In the genomic region with DNA sequence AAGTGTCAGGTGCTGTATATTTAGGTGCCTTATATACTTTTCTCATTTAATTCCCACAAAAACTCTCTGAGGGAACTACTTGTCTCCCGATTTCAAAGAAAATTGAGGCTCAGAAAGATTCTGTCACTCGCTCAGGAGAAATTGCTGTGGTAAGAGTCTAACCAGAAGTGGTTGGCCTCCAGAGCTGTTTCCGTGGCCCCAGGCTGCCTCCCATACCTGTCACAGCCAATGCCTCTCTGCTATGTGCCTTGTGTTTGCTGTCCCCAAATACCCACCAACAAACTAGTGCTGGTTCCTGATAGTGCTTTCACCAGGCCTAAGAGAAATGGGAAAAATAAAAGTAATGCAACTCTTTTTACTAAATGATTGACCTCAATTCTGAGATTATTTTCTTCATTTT, we compare ENCODE assay signal across 19 cellular contexts. TPM values are rescaled to one million over a fixed set of nuclear protein-coding genes. Genes with fewer than 3 reads are reported as not detected.
DNase-seq lines count a peak whose midpoint lies in the region; ATAC-seq, FAIRE-seq and TF ChIP-seq lines count a peak whose summit lies in the region.
"Had no signal": no experiment of that assay in that cellular context is flagged by ENCODE, and none has a peak within 500 bp of the region (broad histone marks: within the 10 kb centered on the region; RNA-seq: fewer than 3 reads in every experiment).

No MANE protein-coding gene starts in this region.

- no peaks in the 10 kb centered on the region for H3K27me3 ChIP-seq in foreskin keratinocyte
- no peaks in the 10 kb centered on the region for H3K27me3 ChIP-seq in suprapubic skin
- H3K27me3 ChIP-seq: BLaER1 had no signal

- peaks cover 30% of the 10 kb centered on the region for H3K4me1 Mint-ChIP-seq in activated CD8-positive, alpha-beta T cell treated with anti-CD3 and anti-CD28 coated beads, Interleukin-2, amount 10 ng/mL, durations not matched to agents 7 days and 5 days (ENCODE audit: low read depth)
- peaks cover 18% of the 10 kb centered on the region for H3K4me1 Mint-ChIP-seq in activated CD8-positive, alpha-beta T cell treated with anti-CD3 and anti-CD28 coated beads for 36 hours (ENCODE audit: low read depth)

- peak; percentile 43 for DNase-seq in activated CD8-positive, alpha-beta T cell treated with anti-CD3 and anti-CD28 coated beads, Interleukin-2, amount 10 ng/mL, durations not matched to agents 7 days and 5 days
- DNase-seq in activated CD8-positive, alpha-beta T cell treated with anti-CD3 and anti-CD28 coated beads for 36 hours = no peak
- DNase-seq in RWPE1 (ENCODE audit: low spot score) (no peak), foreskin keratinocyte (no peak), suprapubic skin (ENCODE audit: low spot score in 2 of 2) (peak in 1 of 2 donors; percentile 45), urothelium cell line (ENCODE audit: low spot score) (no peak), NCI-H1436 (lab: John Stamatoyannopoulos, UW) (no peak), MV-4-11 (lab: John Stamatoyannopoulos, UW) (no peak)
- DNase-seq: AML-193, Caco-2, DND-41, GF-D8, GM23248 had no signal

- no peaks in the 10 kb centered on the region for H3K9me3 Mint-ChIP-seq in activated CD8-positive, alpha-beta T cell treated with anti-CD3 and anti-CD28 coated beads, Interleukin-2, amount 10 ng/mL, durations not matched to agents 7 days and 5 days (ENCODE audit: insufficient read depth)
- no peaks in the 10 kb centered on the region for H3K9me3 Mint-ChIP-seq in activated CD8-positive, alpha-beta T cell treated with anti-CD3 and anti-CD28 coated beads for 36 hours
- H3K9me3 Mint-ChIP-seq: CD8-positive, alpha-beta memory T cell had no signal

- H3K27ac Mint-ChIP-seq in activated CD8-positive, alpha-beta T cell treated with anti-CD3 and anti-CD28 coated beads, Interleukin-2, amount 10 ng/mL, durations not matched to agents 7 days and 5 days = no peak overlapping the region
- H3K27ac Mint-ChIP-seq in activated CD8-positive, alpha-beta T cell treated with anti-CD3 and anti-CD28 coated beads for 36 hours = no peak overlapping the region

- CTCF ChIA-PET in activated CD8-positive, alpha-beta T cell treated with anti-CD3 and anti-CD28 coated beads, Interleukin-2, amount 10 ng/mL, durations not matched to agents 7 days and 5 days (lab: Charles Lee) = no interaction called here
- CTCF ChIA-PET in activated CD8-positive, alpha-beta T cell treated with anti-CD3 and anti-CD28 coated beads for 36 hours (lab: Charles Lee) = interaction anchor here (0.6 kb wide), 1 partner anchor 433 kb away, joined by 3 read pairs; no protein-coding TSS in a partner anchor
- CTCF ChIA-PET in RWPE1 (lab: Yijun Ruan, JAX) = no interaction called here

- no peak for FAIRE-seq in urothelium cell line (lab: Jason Lieb, UNC)
- FAIRE-seq: H54 had no signal

- TF ChIP-seq EP300 in suprapubic skin (IDR thresholded peaks at IDR 0.05) = no peak

- H3K36me3 Mint-ChIP-seq in activated CD8-positive, alpha-beta T cell treated with anti-CD3 and anti-CD28 coated beads, Interleukin-2, amount 10 ng/mL, durations not matched to agents 7 days and 5 days (ENCODE audit: low read depth) = no peaks in the 10 kb centered on the region
- H3K36me3 Mint-ChIP-seq in activated CD8-positive, alpha-beta T cell treated with anti-CD3 and anti-CD28 coated beads for 36 hours (ENCODE audit: low read depth) = no peaks in the 10 kb centered on the region

- no peak overlapping the region for H3K4me3 ChIP-seq in suprapubic skin
- H3K4me3 ChIP-seq: BLaER1, GM23248 had no signal

- peak; percentile 63 for ATAC-seq in activated CD8-positive, alpha-beta T cell treated with anti-CD3 and anti-CD28 coated beads, Interleukin-2, amount 10 ng/mL, durations not matched to agents 7 days and 5 days
- no peak for ATAC-seq in activated CD8-positive, alpha-beta T cell treated with anti-CD3 and anti-CD28 coated beads for 36 hours
- no peak for ATAC-seq in foreskin keratinocyte
- ATAC-seq: HCT116 had no signal

- H3K4me1 ChIP-seq in foreskin keratinocyte = peaks cover 10% of the 10 kb centered on the region
- no peaks in the 10 kb centered on the region for H3K4me1 ChIP-seq in suprapubic skin
- H3K4me1 ChIP-seq: Caco-2 had no signal

- 90% methylated on average over 3 of the region's 3 CpGs for WGBS in suprapubic skin

- no peak overlapping the region for H3K4me3 Mint-ChIP-seq in activated CD8-positive, alpha-beta T cell treated with anti-CD3 and anti-CD28 coated beads, Interleukin-2, amount 10 ng/mL, durations not matched to agents 7 days and 5 days
- no peak overlapping the region for H3K4me3 Mint-ChIP-seq in activated CD8-positive, alpha-beta T cell treated with anti-CD3 and anti-CD28 coated beads for 36 hours
- H3K4me3 Mint-ChIP-seq: CD8-positive, alpha-beta memory T cell had no signal

- TF ChIP-seq POLR2A in suprapubic skin (IDR thresholded peaks at IDR 0.05) = no peak

- intact Hi-C loops in activated CD8-positive, alpha-beta T cell treated with anti-CD3 and anti-CD28 coated beads for 36 hours (cut with micrococcal nuclease) = no loop called here

- H3K27ac ChIP-seq in RWPE1 (peak overlapping the region; percentile 44; the same call in 1 of the 2 replicates), foreskin keratinocyte (peak overlapping the region; percentile 12), suprapubic skin (peak overlapping the region; percentile 10)
- H3K27ac ChIP-seq: 22Rv1, BLaER1, GM23248 had no signal

- no peaks in the 10 kb centered on the region for H3K9me3 ChIP-seq in suprapubic skin
- H3K9me3 ChIP-seq: Caco-2 had no signal

- TF ChIP-seq CTCF in activated CD8-positive, alpha-beta T cell treated with anti-CD3 and anti-CD28 coated beads for 36 hours (IDR thresholded peaks at IDR 0.05) = no peak
- TF ChIP-seq CTCF in RWPE1 (conservative IDR thresholded peaks at IDR 0.05; ENCODE audit: low read depth) = no peak
- TF ChIP-seq CTCF in foreskin keratinocyte (conservative IDR thresholded peaks at IDR 0.05) = no peak
- no peak for TF ChIP-seq CTCF in suprapubic skin (IDR thresholded peaks at IDR 0.05)

- no peaks in the 10 kb centered on the region for H3K36me3 ChIP-seq in suprapubic skin
- H3K36me3 ChIP-seq: BLaER1 had no signal

- H3K27me3 Mint-ChIP-seq in activated CD8-positive, alpha-beta T cell treated with anti-CD3 and anti-CD28 coated beads, Interleukin-2, amount 10 ng/mL, durations not matched to agents 7 days and 5 days (ENCODE audit: low read depth) = no peaks in the 10 kb centered on the region
- no peaks in the 10 kb centered on the region for H3K27me3 Mint-ChIP-seq in activated CD8-positive, alpha-beta T cell treated with anti-CD3 and anti-CD28 coated beads for 36 hours

- POLR2A ChIA-PET in activated CD8-positive, alpha-beta T cell treated with anti-CD3 and anti-CD28 coated beads, Interleukin-2, amount 10 ng/mL, durations not matched to agents 7 days and 5 days (lab: Charles Lee) = interaction anchor here (0.6 kb wide), 1 partner anchor 430 kb away, joined by 3 read pairs; no protein-coding TSS in a partner anchor
- POLR2A ChIA-PET in activated CD8-positive, alpha-beta T cell treated with anti-CD3 and anti-CD28 coated beads for 36 hours (lab: Charles Lee) = no interaction called here
- POLR2A ChIA-PET in RWPE1 (lab: Yijun Ruan, JAX; ENCODE audit: low non-redundant PET) = interaction anchor here (1.0 kb wide), 1 partner anchor 43 kb away, joined by 6 read pairs; a partner anchor contains a TSS

RNA-seq across cellular contexts. Expression of a gene that starts 21.0 kb away (rescaled TPM):
- under 1 TPM; 0.26 to 0.52 TPM for total RNA-seq in activated CD8-positive, alpha-beta T cell treated with anti-CD3 and anti-CD28 coated beads, Interleukin-2, amount 10 ng/mL, durations not matched to agents 7 days and 5 days
- total RNA-seq in activated CD8-positive, alpha-beta T cell treated with anti-CD3 and anti-CD28 coated beads for 36 hours = under 1 TPM; 0.11 to 0.34 TPM
- 0.71 and 1.3 TPM in 2 replicates for total RNA-seq in foreskin keratinocyte
- 0.71 and 1.7 TPM in 2 replicates for polyA plus RNA-seq in foreskin keratinocyte
- 10 to 100 TPM; 17.1 to 57.0 (median 41.1) TPM for total RNA-seq in suprapubic skin

RNA-seq across cellular contexts. Expression of a gene that starts 43.4 kb away (rescaled TPM):
- 10 to 100 TPM; 25.7 to 26.0 TPM for total RNA-seq in activated CD8-positive, alpha-beta T cell treated with anti-CD3 and anti-CD28 coated beads, Interleukin-2, amount 10 ng/mL, durations not matched to agents 7 days and 5 days
- total RNA-seq in activated CD8-positive, alpha-beta T cell treated with anti-CD3 and anti-CD28 coated beads for 36 hours = 10 to 100 TPM; 21.3 TPM
- total RNA-seq in foreskin keratinocyte = 18.3 and 19.6 TPM in 2 replicates
- polyA plus RNA-seq in foreskin keratinocyte = 3.7 and 4.1 TPM in 2 replicates
- 10 to 100 TPM; 17.6 to 31.4 (median 27.3) TPM for total RNA-seq in suprapubic skin

RNA-seq across cellular contexts. Expression of a gene that starts 48.4 kb away (rescaled TPM):
- total RNA-seq in activated CD8-positive, alpha-beta T cell treated with anti-CD3 and anti-CD28 coated beads, Interleukin-2, amount 10 ng/mL, durations not matched to agents 7 days and 5 days = not detected
- 1 to 10 TPM in 1 of 2 experiments, under 1 TPM in 1; 0.43 to 1.4 TPM for total RNA-seq in activated CD8-positive, alpha-beta T cell treated with anti-CD3 and anti-CD28 coated beads for 36 hours
- total RNA-seq in foreskin keratinocyte (0.27 and 0.46 TPM in 2 replicates), suprapubic skin (1 to 10 TPM in 1 of 4 donors, not detected in 3; 2.3 TPM)
- 0.42 and 0.47 TPM in 2 replicates for polyA plus RNA-seq in foreskin keratinocyte
- total RNA-seq: A673, Caco-2, GM23248 had no signal
- polyA plus RNA-seq: GM23248 had no signal
